In the genomic region with DNA sequence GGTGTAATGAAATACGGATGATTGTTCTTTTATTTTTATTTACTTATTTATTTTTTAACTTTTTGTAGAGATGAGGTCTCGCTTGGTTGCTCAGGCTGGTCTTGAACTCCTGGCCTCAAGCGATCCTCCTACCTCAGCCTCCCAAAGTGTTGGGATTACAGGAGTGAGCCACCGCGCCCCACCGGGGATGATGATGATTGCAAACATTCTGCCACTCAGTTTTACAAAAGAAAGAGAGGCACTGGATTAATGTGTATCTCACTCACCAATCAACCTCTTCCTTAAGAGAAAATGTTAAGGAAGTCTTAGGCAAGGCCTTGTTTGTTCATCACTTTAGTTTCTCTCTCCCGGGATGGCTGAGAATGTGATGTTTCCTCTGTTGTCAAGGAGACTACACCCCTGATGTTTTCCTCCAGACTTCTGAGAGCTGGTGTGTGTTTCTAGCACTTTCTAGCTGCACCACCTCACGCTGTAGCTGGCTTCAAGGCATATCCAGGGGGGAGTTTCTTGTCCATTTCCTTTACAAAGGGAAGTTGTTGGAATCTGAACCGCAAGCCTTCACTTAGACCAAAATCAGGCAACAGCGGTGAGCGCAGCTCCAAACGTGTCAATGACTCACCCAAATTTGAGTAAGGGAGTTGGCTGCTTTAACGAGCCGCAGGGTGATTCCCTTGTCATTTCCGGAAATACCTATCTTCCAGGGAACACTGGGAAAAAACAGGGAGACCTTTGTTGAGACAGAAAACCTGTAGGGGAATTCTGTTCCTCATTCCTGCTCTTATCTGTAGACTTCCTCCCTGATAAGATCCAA, we compare ENCODE assay signal across 8 cellular contexts. TPM values are rescaled to one million over a fixed set of nuclear protein-coding genes. Genes with fewer than 3 reads are reported as not detected.
DNase-seq lines count a peak whose midpoint lies in the region; ATAC-seq and TF ChIP-seq lines count a peak whose summit lies in the region.

No MANE protein-coding gene starts in this region.

- no peak for TF ChIP-seq RAD21 in SK-N-SH (IDR thresholded peaks at IDR 0.05; ENCODE audit: low read length)

- no peaks in the 10 kb centered on the region for H3K9me2 ChIP-seq in SK-N-SH

- H3K27ac ChIP-seq in SK-N-SH (ENCODE audit: low read depth in 2 of 2, low read length in 1 of 2) (peak overlapping the region; percentile 77 to 83), right atrium auricular region (peak overlapping the region; percentile 93 to 95)

- H3K4me1 ChIP-seq in SK-N-SH (ENCODE audit: control insufficient read depth in 1 of 2, insufficient read depth in 2 of 2, low read depth in 1 of 2, low read length in 1 of 2) (peaks cover 7 to 32% of the 10 kb centered on the region in 2 experiments), right atrium auricular region (peaks cover 0 to 74% of the 10 kb centered on the region in 2 donors)

- WGBS in SK-N-SH (ENCODE audit: low lambda C conversion rate), result 59% methylated on average over 15 of the region's 15 CpGs

- peak overlapping the region; percentile 97 for H3K4me2 ChIP-seq in SK-N-SH

- peaks cover 68% of the 10 kb centered on the region for H3K79me2 ChIP-seq in SK-N-SH (ENCODE audit: insufficient read depth)

- CTCF ChIA-PET in SK-N-SH (lab: Yijun Ruan, JAX), result interaction anchor here (1.5 to 7.6 kb wide), 4 partner anchors 13 to 155 kb away, joined by 3 to 47 read pairs (median 4); no protein-coding TSS in a partner anchor

- H3K4me3 ChIP-seq in SK-N-SH (ENCODE audit: low read depth in 2 of 2, low read length in 1 of 2), result peak overlapping the region; percentile 63 to 67
- peak overlapping the region; percentile 59 to 67 for H3K4me3 ChIP-seq in right atrium auricular region

- peaks cover 0 to 6% of the 10 kb centered on the region in 2 experiments for H3K36me3 ChIP-seq in SK-N-SH (replicated peaks in 1 of 2; ENCODE audit: control insufficient read depth in 1 of 2, insufficient read depth in 2 of 2, low read length in 1 of 2)
- H3K36me3 ChIP-seq in right atrium auricular region, result no peaks in the 10 kb centered on the region

- H3K27me3 ChIP-seq in SK-N-SH (ENCODE audit: insufficient read depth) (no peaks in the 10 kb centered on the region), right atrium auricular region (no peaks in the 10 kb centered on the region)

- H3K9ac ChIP-seq in SK-N-SH, result peak overlapping the region; percentile 96

- H3F3A ChIP-seq in SK-N-SH (replicated peaks; ENCODE audit: insufficient read depth), result peaks cover 52% of the 10 kb centered on the region

- H3K9me3 ChIP-seq in SK-N-SH (no peaks in the 10 kb centered on the region), right atrium auricular region (no peaks in the 10 kb centered on the region)

- ATAC-seq in GM18502 (IDR thresholded peaks at IDR 0.05; ENCODE audit: poor library complexity, unreplicated experiment), result no peak

- no peak for TF ChIP-seq EP300 in SK-N-SH (IDR thresholded peaks at IDR 0.05; ENCODE audit: borderline replicate concordance in 1 of 2, low read depth in 1 of 2, low read length in 1 of 2)

- POLR2A ChIA-PET in SK-N-SH (lab: Yijun Ruan, JAX), result no interaction called here

- DNase-seq in NCI-H2029 (lab: John Stamatoyannopoulos, UW) (peak; percentile 70), NCI-H2029 treated with DMSO at 0.1 percent for 48 hours (lab: John Stamatoyannopoulos, UW) (no peak), SK-N-SH (no peak), amniotic epithelial cell (ENCODE audit: low read depth) (peak; percentile 95), right atrium auricular region (ENCODE audit: low spot score) (peak; percentile 92), retina (peak; percentile 32), epidermal melanocyte (ENCODE audit: insufficient read length, low spot score) (no peak)

- no peak for TF ChIP-seq CTCF in SK-N-SH (IDR thresholded peaks at IDR 0.05)
- no peak for TF ChIP-seq CTCF in right atrium auricular region (IDR thresholded peaks at IDR 0.05)

- H2AFZ ChIP-seq in SK-N-SH (ENCODE audit: low read depth), result no peak overlapping the region

- H4K20me1 ChIP-seq in SK-N-SH (ENCODE audit: insufficient read depth), result no peaks in the 10 kb centered on the region; the same call in 1 of the 2 replicates

TF ChIP-seq in SK-N-SH, 30 proteins besides CTCF, POLR2A, EP300 and RAD21 (continues in another document):
- TF ChIP-seq, protein P1, sequence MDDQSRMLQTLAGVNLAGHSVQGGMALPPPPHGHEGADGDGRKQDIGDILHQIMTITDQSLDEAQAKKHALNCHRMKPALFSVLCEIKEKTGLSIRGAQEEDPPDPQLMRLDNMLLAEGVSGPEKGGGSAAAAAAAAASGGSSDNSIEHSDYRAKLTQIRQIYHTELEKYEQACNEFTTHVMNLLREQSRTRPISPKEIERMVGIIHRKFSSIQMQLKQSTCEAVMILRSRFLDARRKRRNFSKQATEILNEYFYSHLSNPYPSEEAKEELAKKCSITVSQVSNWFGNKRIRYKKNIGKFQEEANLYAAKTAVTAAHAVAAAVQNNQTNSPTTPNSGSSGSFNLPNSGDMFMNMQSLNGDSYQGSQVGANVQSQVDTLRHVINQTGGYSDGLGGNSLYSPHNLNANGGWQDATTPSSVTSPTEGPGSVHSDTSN (IDR thresholded peaks at IDR 0.05), result 0 out of 2 replicates have a peak, but pooled peaks have one; percentile 15
- TF ChIP-seq, protein P2, sequence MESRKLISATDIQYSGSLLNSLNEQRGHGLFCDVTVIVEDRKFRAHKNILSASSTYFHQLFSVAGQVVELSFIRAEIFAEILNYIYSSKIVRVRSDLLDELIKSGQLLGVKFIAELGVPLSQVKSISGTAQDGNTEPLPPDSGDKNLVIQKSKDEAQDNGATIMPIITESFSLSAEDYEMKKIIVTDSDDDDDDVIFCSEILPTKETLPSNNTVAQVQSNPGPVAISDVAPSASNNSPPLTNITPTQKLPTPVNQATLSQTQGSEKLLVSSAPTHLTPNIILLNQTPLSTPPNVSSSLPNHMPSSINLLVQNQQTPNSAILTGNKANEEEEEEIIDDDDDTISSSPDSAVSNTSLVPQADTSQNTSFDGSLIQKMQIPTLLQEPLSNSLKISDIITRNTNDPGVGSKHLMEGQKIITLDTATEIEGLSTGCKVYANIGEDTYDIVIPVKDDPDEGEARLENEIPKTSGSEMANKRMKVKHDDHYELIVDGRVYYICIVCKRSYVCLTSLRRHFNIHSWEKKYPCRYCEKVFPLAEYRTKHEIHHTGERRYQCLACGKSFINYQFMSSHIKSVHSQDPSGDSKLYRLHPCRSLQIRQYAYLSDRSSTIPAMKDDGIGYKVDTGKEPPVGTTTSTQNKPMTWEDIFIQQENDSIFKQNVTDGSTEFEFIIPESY (IDR thresholded peaks at IDR 0.05; ENCODE audit: borderline replicate concordance, low read depth), result no peak
- TF ChIP-seq FOSL2 (IDR thresholded peaks at IDR 0.05; ENCODE audit: borderline replicate concordance, low read depth), result peak; percentile 59; the same call in 1 of the 2 replicates
- TF ChIP-seq, protein P3, sequence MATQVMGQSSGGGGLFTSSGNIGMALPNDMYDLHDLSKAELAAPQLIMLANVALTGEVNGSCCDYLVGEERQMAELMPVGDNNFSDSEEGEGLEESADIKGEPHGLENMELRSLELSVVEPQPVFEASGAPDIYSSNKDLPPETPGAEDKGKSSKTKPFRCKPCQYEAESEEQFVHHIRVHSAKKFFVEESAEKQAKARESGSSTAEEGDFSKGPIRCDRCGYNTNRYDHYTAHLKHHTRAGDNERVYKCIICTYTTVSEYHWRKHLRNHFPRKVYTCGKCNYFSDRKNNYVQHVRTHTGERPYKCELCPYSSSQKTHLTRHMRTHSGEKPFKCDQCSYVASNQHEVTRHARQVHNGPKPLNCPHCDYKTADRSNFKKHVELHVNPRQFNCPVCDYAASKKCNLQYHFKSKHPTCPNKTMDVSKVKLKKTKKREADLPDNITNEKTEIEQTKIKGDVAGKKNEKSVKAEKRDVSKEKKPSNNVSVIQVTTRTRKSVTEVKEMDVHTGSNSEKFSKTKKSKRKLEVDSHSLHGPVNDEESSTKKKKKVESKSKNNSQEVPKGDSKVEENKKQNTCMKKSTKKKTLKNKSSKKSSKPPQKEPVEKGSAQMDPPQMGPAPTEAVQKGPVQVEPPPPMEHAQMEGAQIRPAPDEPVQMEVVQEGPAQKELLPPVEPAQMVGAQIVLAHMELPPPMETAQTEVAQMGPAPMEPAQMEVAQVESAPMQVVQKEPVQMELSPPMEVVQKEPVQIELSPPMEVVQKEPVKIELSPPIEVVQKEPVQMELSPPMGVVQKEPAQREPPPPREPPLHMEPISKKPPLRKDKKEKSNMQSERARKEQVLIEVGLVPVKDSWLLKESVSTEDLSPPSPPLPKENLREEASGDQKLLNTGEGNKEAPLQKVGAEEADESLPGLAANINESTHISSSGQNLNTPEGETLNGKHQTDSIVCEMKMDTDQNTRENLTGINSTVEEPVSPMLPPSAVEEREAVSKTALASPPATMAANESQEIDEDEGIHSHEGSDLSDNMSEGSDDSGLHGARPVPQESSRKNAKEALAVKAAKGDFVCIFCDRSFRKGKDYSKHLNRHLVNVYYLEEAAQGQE (IDR thresholded peaks at IDR 0.05; ENCODE audit: low read depth, low read length), result no peak
- TF ChIP-seq FOXM1 (IDR thresholded peaks at IDR 0.05; ENCODE audit: low read depth), result no peak
- 0 out of 2 replicates have a peak, but pooled peaks have one; percentile 10 for TF ChIP-seq TCF12 (IDR thresholded peaks at IDR 0.05)
- TF ChIP-seq, protein P4, sequence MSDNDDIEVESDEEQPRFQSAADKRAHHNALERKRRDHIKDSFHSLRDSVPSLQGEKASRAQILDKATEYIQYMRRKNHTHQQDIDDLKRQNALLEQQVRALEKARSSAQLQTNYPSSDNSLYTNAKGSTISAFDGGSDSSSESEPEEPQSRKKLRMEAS (IDR thresholded peaks at IDR 0.05; ENCODE audit: low read depth), result peak; percentile 41; the same call in 1 of the 2 replicates
- no peak for TF ChIP-seq NRF1 (IDR thresholded peaks at IDR 0.05; ENCODE audit: low read depth, low read length)
- no peak for TF ChIP-seq CHD2 (IDR thresholded peaks at IDR 0.05; ENCODE audit: low read length, partially characterized antibody)
- TF ChIP-seq GABPA (IDR thresholded peaks at IDR 0.05; ENCODE audit: low read depth), result 0 out of 2 replicates have a peak, but pooled peaks have one; percentile 12
- no peak for TF ChIP-seq TEAD4 (IDR thresholded peaks at IDR 0.05; ENCODE audit: borderline replicate concordance, insufficient read depth)
- no peak for TF ChIP-seq NFIC (IDR thresholded peaks at IDR 0.05; ENCODE audit: borderline replicate concordance)
- no peak for TF ChIP-seq FOXJ3 (CRISPR knock-in tag; IDR thresholded peaks at IDR 0.05)
- TF ChIP-seq RXRA (IDR thresholded peaks at IDR 0.05; ENCODE audit: borderline replicate concordance, low read depth), result no peak
- no peak for TF ChIP-seq MEF2A (IDR thresholded peaks at IDR 0.05; ENCODE audit: borderline replicate concordance, low read depth)
- TF ChIP-seq EZH2phosphoT487 (IDR thresholded peaks at IDR 0.05; ENCODE audit: borderline replicate concordance, low read depth), result no peak
- TF ChIP-seq YY1 (IDR thresholded peaks at IDR 0.05; ENCODE audit: low read depth), result no peak

RNA-seq across cellular contexts. Expression of a gene that starts 2.3 kb away (rescaled TPM):
- polyA plus RNA-seq in SK-N-SH (2012; rRNA removed), result 20.7 and 25.1 TPM in 2 replicates
- 12.1 and 14.9 TPM in 2 replicates for polyA plus RNA-seq in SK-N-SH (2012; cell fraction: cytosol; rRNA removed)
- 26.4 and 31.2 TPM in 2 replicates for polyA plus RNA-seq in SK-N-SH (2012; cell fraction: nucleus; rRNA removed)
- 10 to 100 TPM; 13.8 to 15.9 TPM for total RNA-seq in right atrium auricular region

Comparison
In these comparisons a context has a peak if more than half of its experiments do, and no peak if none do; other contexts are left out.
1. DNase-seq: peak in NCI-H2029 (single experiment), amniotic epithelial cell (single experiment), right atrium auricular region (single experiment) and retina (single experiment); none in NCI-H2029 treated with DMSO at 0.1 percent for 48 hours (single experiment), SK-N-SH (single experiment) and epidermal melanocyte (single experiment).